Comparison of ENCODE assay signal across 1 cellular context in the genomic region with DNA sequence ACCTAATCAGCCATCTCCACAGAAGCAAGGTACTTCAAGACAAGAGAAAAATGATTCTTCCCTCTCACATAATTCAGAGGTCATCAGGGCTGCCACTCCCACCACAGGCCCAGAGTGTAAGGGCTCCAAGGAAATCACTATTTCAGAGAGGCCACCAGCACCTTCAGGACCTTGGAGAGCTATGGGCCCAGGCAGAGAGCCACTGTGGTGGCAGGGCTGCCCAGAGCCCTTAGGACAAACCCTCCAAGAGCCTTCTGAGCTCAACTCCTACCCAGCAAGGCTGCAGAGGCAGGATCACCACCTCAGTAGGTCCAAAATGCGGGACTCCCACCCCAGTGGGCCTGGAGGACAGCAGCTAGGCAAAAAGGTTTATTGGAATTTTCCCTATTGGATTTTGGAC.
TF ChIP-seq lines count a peak whose summit lies in the region.

No MANE protein-coding gene starts in this region.

TF ChIP-seq in PFSK-1, 5 proteins besides CTCF, POLR2A, EP300 and RAD21 (continued from another document):
- TF ChIP-seq, protein P1, sequence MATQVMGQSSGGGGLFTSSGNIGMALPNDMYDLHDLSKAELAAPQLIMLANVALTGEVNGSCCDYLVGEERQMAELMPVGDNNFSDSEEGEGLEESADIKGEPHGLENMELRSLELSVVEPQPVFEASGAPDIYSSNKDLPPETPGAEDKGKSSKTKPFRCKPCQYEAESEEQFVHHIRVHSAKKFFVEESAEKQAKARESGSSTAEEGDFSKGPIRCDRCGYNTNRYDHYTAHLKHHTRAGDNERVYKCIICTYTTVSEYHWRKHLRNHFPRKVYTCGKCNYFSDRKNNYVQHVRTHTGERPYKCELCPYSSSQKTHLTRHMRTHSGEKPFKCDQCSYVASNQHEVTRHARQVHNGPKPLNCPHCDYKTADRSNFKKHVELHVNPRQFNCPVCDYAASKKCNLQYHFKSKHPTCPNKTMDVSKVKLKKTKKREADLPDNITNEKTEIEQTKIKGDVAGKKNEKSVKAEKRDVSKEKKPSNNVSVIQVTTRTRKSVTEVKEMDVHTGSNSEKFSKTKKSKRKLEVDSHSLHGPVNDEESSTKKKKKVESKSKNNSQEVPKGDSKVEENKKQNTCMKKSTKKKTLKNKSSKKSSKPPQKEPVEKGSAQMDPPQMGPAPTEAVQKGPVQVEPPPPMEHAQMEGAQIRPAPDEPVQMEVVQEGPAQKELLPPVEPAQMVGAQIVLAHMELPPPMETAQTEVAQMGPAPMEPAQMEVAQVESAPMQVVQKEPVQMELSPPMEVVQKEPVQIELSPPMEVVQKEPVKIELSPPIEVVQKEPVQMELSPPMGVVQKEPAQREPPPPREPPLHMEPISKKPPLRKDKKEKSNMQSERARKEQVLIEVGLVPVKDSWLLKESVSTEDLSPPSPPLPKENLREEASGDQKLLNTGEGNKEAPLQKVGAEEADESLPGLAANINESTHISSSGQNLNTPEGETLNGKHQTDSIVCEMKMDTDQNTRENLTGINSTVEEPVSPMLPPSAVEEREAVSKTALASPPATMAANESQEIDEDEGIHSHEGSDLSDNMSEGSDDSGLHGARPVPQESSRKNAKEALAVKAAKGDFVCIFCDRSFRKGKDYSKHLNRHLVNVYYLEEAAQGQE (IDR thresholded peaks at IDR 0.05; ENCODE audit: insufficient read depth in 1 of 2, low read depth in 2 of 2, low read length in 2 of 2) = peak; percentile 85 to 94
- TF ChIP-seq TAF1 (IDR thresholded peaks at IDR 0.05; ENCODE audit: borderline replicate concordance, insufficient read depth, low read length) = no peak
